ENCODE assay signal across 22 cellular contexts in genomic region chr1:119968601-119969000, GRCh38.
DNase-seq lines count a peak whose midpoint lies in the region; TF ChIP-seq lines count a peak whose summit lies in the region.
"Had no signal": no experiment of that assay in that cellular context is flagged by ENCODE, and none has a peak within 500 bp of the region (broad histone marks: within the 10 kb centered on the region; RNA-seq: fewer than 3 reads in every experiment).

No MANE protein-coding gene starts in this region.

- H3K27me3 ChIP-seq in esophagus squamous epithelium (no peaks in the 10 kb centered on the region), testis (no peaks in the 10 kb centered on the region)
- H3K27me3 ChIP-seq: BLaER1 treated with 17β-estradiol and CSF1 and Interleukin-3, amounts not matched to agents 10 nM and 100 nM; pancreas; upper lobe of right lung had no signal

- no peak for TF ChIP-seq CTCF in esophagus squamous epithelium (IDR thresholded peaks at IDR 0.05)
- no peak for TF ChIP-seq CTCF in testis (IDR thresholded peaks at IDR 0.05)

- peaks cover 5% of the 10 kb centered on the region for H3K4me1 Mint-ChIP-seq in activated naive CD4-positive, alpha-beta T cell treated with anti-CD3 and anti-CD28 coated beads, Interleukin-2, amount 50 U/mL, for 24 hours
- H3K4me1 Mint-ChIP-seq: WTC11 had no signal

- H3K4me3 Mint-ChIP-seq in activated naive CD4-positive, alpha-beta T cell treated with anti-CD3 and anti-CD28 coated beads, Interleukin-2, amount 50 U/mL, for 24 hours: no peak overlapping the region
- H3K4me3 Mint-ChIP-seq: activated T-helper 1 cell treated with anti-CD3 and anti-CD28 coated beads, Interleukin-12 subunit alpha, Interleukin-12 subunit beta, Interleukin-2, Interleukin-4 antibody, amounts not matched to agents 30 ng/mL and 10 ng/mL and 1 ng/mL, durations not matched to agents 14 hours and 24 hours and 36 hours; naive thymus-derived CD8-positive, alpha-beta T cell; WTC11 had no signal

- TF ChIP-seq POLR2A in esophagus squamous epithelium (IDR thresholded peaks at IDR 0.05) (no peak), testis (IDR thresholded peaks at IDR 0.05) (no peak)

- no peak for DNase-seq in activated naive CD4-positive, alpha-beta T cell (lab: John Stamatoyannopoulos, UW)
- no peak for DNase-seq in SK-N-MC (ENCODE audit: low read depth, low spot score)
- no peak for DNase-seq in esophagus squamous epithelium (lab: John Stamatoyannopoulos, UW)
- DNase-seq in testis: no peak
- DNase-seq in DMS79 treated with DMSO at 0.1 percent for 48 hours (lab: John Stamatoyannopoulos, UW): no peak
- DNase-seq in NCI-H1105 (lab: John Stamatoyannopoulos, UW): no peak
- no peak for DNase-seq in activated CD4-positive, CD25-positive, alpha-beta regulatory T cell (lab: John Stamatoyannopoulos, UW)
- DNase-seq: cortex of kidney, NCI-H2081 treated with DMSO at 0.1 percent for 48 hours, NCI-H748 treated with DMSO at 0.1 percent for 48 hours had no signal

- H3K4me3 ChIP-seq in SK-N-MC: no peak overlapping the region
- no peak overlapping the region for H3K4me3 ChIP-seq in esophagus squamous epithelium
- H3K4me3 ChIP-seq in testis: no peak overlapping the region
- H3K4me3 ChIP-seq: BLaER1 treated with 17β-estradiol and CSF1 and Interleukin-3, amounts not matched to agents 10 nM and 100 nM; GM12878; K562; pancreas; upper lobe of right lung had no signal

- peaks cover 26% of the 10 kb centered on the region for H3K36me3 Mint-ChIP-seq in activated naive CD4-positive, alpha-beta T cell treated with anti-CD3 and anti-CD28 coated beads, Interleukin-2, amount 50 U/mL, for 24 hours

- H3K9me3 ChIP-seq in SK-N-MC (ENCODE audit: low read depth, low read length): no peaks in the 10 kb centered on the region
- H3K9me3 ChIP-seq in esophagus squamous epithelium: no peaks in the 10 kb centered on the region
- H3K9me3 ChIP-seq in testis: no peaks in the 10 kb centered on the region
- H3K9me3 ChIP-seq: Caco-2, pancreas, SK-N-SH, upper lobe of right lung had no signal

- peak overlapping the region; percentile 8 for H3K27ac Mint-ChIP-seq in activated naive CD4-positive, alpha-beta T cell treated with anti-CD3 and anti-CD28 coated beads, Interleukin-2, amount 50 U/mL, for 24 hours
- H3K27ac Mint-ChIP-seq: WTC11 had no signal

- H3K27me3 Mint-ChIP-seq in activated naive CD4-positive, alpha-beta T cell treated with anti-CD3 and anti-CD28 coated beads, Interleukin-2, amount 50 U/mL, for 24 hours: no peaks in the 10 kb centered on the region
- H3K27me3 Mint-ChIP-seq: naive thymus-derived CD8-positive, alpha-beta T cell had no signal

- H3K4me1 ChIP-seq in esophagus squamous epithelium: peaks cover 0 to 44% (median 7%) of the 10 kb centered on the region in 3 donors
- peaks cover 24% of the 10 kb centered on the region for H3K4me1 ChIP-seq in testis
- H3K4me1 ChIP-seq: Caco-2, pancreas had no signal

- 95 to 96% methylated on average over 1 of the region's 1 CpG for WGBS in esophagus squamous epithelium, 2 donors
- WGBS in testis, 2 donors: 86 to 90% methylated on average over 1 of the region's 1 CpG

- intact Hi-C loops in esophagus squamous epithelium (cut with DNase I): no loop called here
- intact Hi-C loops in testis (cut with DNase I; ENCODE audit: low total_unique reads): no loop called here

- H3K27ac ChIP-seq in SK-N-MC (peak overlapping the region; percentile 35; the same call in 1 of the 2 replicates), esophagus squamous epithelium (peak overlapping the region; percentile 1 to 70 (median 32)), testis (peak overlapping the region; percentile 2 to 38)
- H3K27ac ChIP-seq: BLaER1 treated with 17β-estradiol and CSF1 and Interleukin-3, amounts not matched to agents 10 nM and 100 nM; pancreas; upper lobe of right lung had no signal

- peaks cover 46% of the 10 kb centered on the region for H3K36me3 ChIP-seq in SK-N-MC (ENCODE audit: insufficient read depth, low read length)
- H3K36me3 ChIP-seq in esophagus squamous epithelium: peaks cover 0 to 88% (median 0%) of the 10 kb centered on the region in 3 donors
- H3K36me3 ChIP-seq in testis (ENCODE audit: low read depth, missing control alignments): no peaks in the 10 kb centered on the region

- H3K9me3 Mint-ChIP-seq in activated naive CD4-positive, alpha-beta T cell treated with anti-CD3 and anti-CD28 coated beads, Interleukin-2, amount 50 U/mL, for 24 hours: no peaks in the 10 kb centered on the region
- H3K9me3 Mint-ChIP-seq: activated naive CD4-positive, alpha-beta T cell treated with anti-CD3 and anti-CD28 coated beads, Interleukin-2, amount 50 U/mL, for 72 hours; activated T-helper 1 cell treated with anti-CD3 and anti-CD28 coated beads, Interleukin-12 subunit alpha, Interleukin-12 subunit beta, Interleukin-2, Interleukin-4 antibody, amounts not matched to agents 30 ng/mL and 10 ng/mL and 1 ng/mL, durations not matched to agents 14 hours and 24 hours and 36 hours; naive thymus-derived CD8-positive, alpha-beta T cell; WTC11 had no signal

- no peak overlapping the region for H3K9ac ChIP-seq in SK-N-MC (ENCODE audit: insufficient read length)
- H3K9ac ChIP-seq: BLaER1 treated with 17β-estradiol and CSF1 and Interleukin-3, amounts not matched to agents 10 nM and 100 nM; SK-N-SH had no signal
